In genomic region chr5:84381501-84382362, GRCh38 we compare ENCODE assay signal across 8 cellular contexts. TPM values are rescaled to one million over a fixed set of nuclear protein-coding genes. Genes with fewer than 3 reads are reported as not detected.
DNase-seq lines count a peak whose midpoint lies in the region; ATAC-seq and TF ChIP-seq lines count a peak whose summit lies in the region.

No MANE protein-coding gene starts in this region.

- TF ChIP-seq EP300 in SK-N-SH (IDR thresholded peaks at IDR 0.05; ENCODE audit: borderline replicate concordance in 1 of 2, low read depth in 1 of 2, low read length in 1 of 2) (no peak), upper lobe of left lung (IDR thresholded peaks at IDR 0.05) (no peak)

- no peaks in the 10 kb centered on the region for H3K9me3 ChIP-seq in SK-N-SH
- no peaks in the 10 kb centered on the region for H3K9me3 ChIP-seq in left lung
- no peaks in the 10 kb centered on the region for H3K9me3 ChIP-seq in upper lobe of left lung

- WGBS in SK-N-SH (ENCODE audit: low lambda C conversion rate): 12% methylated on average over 14 of the region's 14 CpGs
- 6 to 9% methylated on average over 14 of the region's 14 CpGs for WGBS in upper lobe of left lung, 2 donors

- peaks cover 91% of the 10 kb centered on the region for H3K79me2 ChIP-seq in SK-N-SH (ENCODE audit: insufficient read depth)

- CTCF ChIA-PET in SK-N-SH (lab: Yijun Ruan, JAX): no interaction called here

- H3K4me1 ChIP-seq in SK-N-SH (ENCODE audit: control insufficient read depth in 1 of 2, insufficient read depth in 2 of 2, low read depth in 1 of 2, low read length in 1 of 2) (peaks cover 8 to 16% of the 10 kb centered on the region in 2 experiments), left lung (peaks cover 0 to 4% of the 10 kb centered on the region in 2 donors), upper lobe of left lung (peaks cover 0 to 43% (median 10%) of the 10 kb centered on the region in 4 donors)

- peak overlapping the region; percentile 71 to 99 for H3K4me3 ChIP-seq in SK-N-SH (ENCODE audit: low read depth in 2 of 2, low read length in 1 of 2)
- peak overlapping the region; percentile 92 for H3K4me3 ChIP-seq in brain microvascular endothelial cell (ENCODE audit: low read depth, low read length)
- H3K4me3 ChIP-seq in left lung: peak overlapping the region; percentile 49 to 60
- H3K4me3 ChIP-seq in upper lobe of left lung: peak overlapping the region; percentile 24 to 76 (median 72)

- no peak for TF ChIP-seq POLR2A in upper lobe of left lung (IDR thresholded peaks at IDR 0.05)

- H3K9me2 ChIP-seq in SK-N-SH: no peaks in the 10 kb centered on the region

- ATAC-seq in SK-N-SH treated with all-trans-retinoic acid at 6 μM for 48 hours (no peak), left lung (peak; percentile 24), upper lobe of left lung (ENCODE audit: low FRiP score in 2 of 2) (no peak), HG03095 (IDR thresholded peaks at IDR 0.05; ENCODE audit: unreplicated experiment) (no peak), HG03378 (IDR thresholded peaks at IDR 0.05; ENCODE audit: unreplicated experiment) (no peak)

- H3K36me3 ChIP-seq in SK-N-SH (replicated peaks in 1 of 2; ENCODE audit: control insufficient read depth in 1 of 2, insufficient read depth in 2 of 2, low read length in 1 of 2): no peaks in the 10 kb centered on the region
- H3K36me3 ChIP-seq in brain microvascular endothelial cell (replicated peaks): no peaks in the 10 kb centered on the region
- no peaks in the 10 kb centered on the region for H3K36me3 ChIP-seq in left lung
- no peaks in the 10 kb centered on the region for H3K36me3 ChIP-seq in upper lobe of left lung

- intact Hi-C loops in left lung (cut with DNase I): no loop called here

- peaks cover 41% of the 10 kb centered on the region for H3F3A ChIP-seq in SK-N-SH (replicated peaks; ENCODE audit: insufficient read depth)

- no peaks in the 10 kb centered on the region for H4K20me1 ChIP-seq in SK-N-SH (ENCODE audit: insufficient read depth)

- in situ Hi-C loops in brain microvascular endothelial cell (cut with HindIII; ENCODE audit: low pct_ligation_motif_present, low sequenced_read_pairs): no loop called here

- TF ChIP-seq RAD21 in SK-N-SH (IDR thresholded peaks at IDR 0.05; ENCODE audit: low read length): no peak

- H3K27me3 ChIP-seq in SK-N-SH (ENCODE audit: insufficient read depth) (no peaks in the 10 kb centered on the region), brain microvascular endothelial cell (replicated peaks) (no peaks in the 10 kb centered on the region), left lung (peaks cover 0 to 71% of the 10 kb centered on the region in 2 donors), upper lobe of left lung (peaks cover 0 to 16% (median 7%) of the 10 kb centered on the region in 4 donors)

- peak overlapping the region; percentile 96 for H3K4me2 ChIP-seq in SK-N-SH

- H3K9ac ChIP-seq in SK-N-SH: peak overlapping the region; percentile 92

- POLR2A ChIA-PET in SK-N-SH (lab: Yijun Ruan, JAX): no interaction called here

- DNase-seq in SK-N-SH (no peak), brain microvascular endothelial cell (peak; percentile 22), left lung (no peak), upper lobe of left lung (peak in 1 of 2 donors; percentile 56), LoVo (ENCODE audit: low spot score) (no peak)

- H3K27ac ChIP-seq in SK-N-SH (ENCODE audit: low read depth in 2 of 2, low read length in 1 of 2) (peak overlapping the region; percentile 81 to 89), brain microvascular endothelial cell (peak overlapping the region; percentile 91), left lung (peak overlapping the region; percentile 61 to 89), upper lobe of left lung (peak overlapping the region; percentile 70 to 90 (median 80))

- TF ChIP-seq CTCF in SK-N-SH (IDR thresholded peaks at IDR 0.05) (no peak), brain microvascular endothelial cell (IDR thresholded peaks at IDR 0.05; ENCODE audit: low read depth, low read length, missing control alignments) (no peak), left lung (IDR thresholded peaks at IDR 0.05) (no peak), upper lobe of left lung (IDR thresholded peaks at IDR 0.05) (no peak)

- H2AFZ ChIP-seq in SK-N-SH (ENCODE audit: low read depth): peak overlapping the region; percentile 98

TF ChIP-seq in SK-N-SH, 30 proteins besides CTCF, POLR2A, EP300 and RAD21:
- TF ChIP-seq JUND (IDR thresholded peaks at IDR 0.05) (no peak), USF1 (IDR thresholded peaks at IDR 0.05; ENCODE audit: borderline replicate concordance, low read depth) (peak; percentile 54; the same call in 1 of the 2 replicates)

TF ChIP-seq in SK-N-SH treated with all-trans-retinoic acid at 6 μM for 48 hours, 23 proteins besides CTCF, POLR2A, EP300 and RAD21 (continues in another document):
- TF ChIP-seq ZFP3 (CRISPR knock-in tag; IDR thresholded peaks at IDR 0.05) (no peak), ZNF8 (CRISPR knock-in tag; IDR thresholded peaks at IDR 0.05) (no peak), GLIS3 (CRISPR knock-in tag; IDR thresholded peaks at IDR 0.05) (no peak), POU6F1 (CRISPR knock-in tag; IDR thresholded peaks at IDR 0.05; ENCODE audit: borderline replicate concordance, low read depth) (no peak), ISL1 (CRISPR knock-in tag; IDR thresholded peaks at IDR 0.05) (no peak), ZC3H10 (CRISPR knock-in tag; IDR thresholded peaks at IDR 0.05) (no peak), ZNF70 (CRISPR knock-in tag; IDR thresholded peaks at IDR 0.05) (no peak), BACH2 (CRISPR knock-in tag; IDR thresholded peaks at IDR 0.05; ENCODE audit: borderline replicate concordance) (no peak), ZFP30 (CRISPR knock-in tag; IDR thresholded peaks at IDR 0.05) (no peak), OSR1 (CRISPR knock-in tag; IDR thresholded peaks at IDR 0.05) (no peak)
- TF ChIP-seq, protein P1, sequence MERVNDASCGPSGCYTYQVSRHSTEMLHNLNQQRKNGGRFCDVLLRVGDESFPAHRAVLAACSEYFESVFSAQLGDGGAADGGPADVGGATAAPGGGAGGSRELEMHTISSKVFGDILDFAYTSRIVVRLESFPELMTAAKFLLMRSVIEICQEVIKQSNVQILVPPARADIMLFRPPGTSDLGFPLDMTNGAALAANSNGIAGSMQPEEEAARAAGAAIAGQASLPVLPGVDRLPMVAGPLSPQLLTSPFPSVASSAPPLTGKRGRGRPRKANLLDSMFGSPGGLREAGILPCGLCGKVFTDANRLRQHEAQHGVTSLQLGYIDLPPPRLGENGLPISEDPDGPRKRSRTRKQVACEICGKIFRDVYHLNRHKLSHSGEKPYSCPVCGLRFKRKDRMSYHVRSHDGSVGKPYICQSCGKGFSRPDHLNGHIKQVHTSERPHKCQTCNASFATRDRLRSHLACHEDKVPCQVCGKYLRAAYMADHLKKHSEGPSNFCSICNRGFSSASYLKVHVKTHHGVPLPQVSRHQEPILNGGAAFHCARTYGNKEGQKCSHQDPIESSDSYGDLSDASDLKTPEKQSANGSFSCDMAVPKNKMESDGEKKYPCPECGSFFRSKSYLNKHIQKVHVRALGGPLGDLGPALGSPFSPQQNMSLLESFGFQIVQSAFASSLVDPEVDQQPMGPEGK (CRISPR knock-in tag; IDR thresholded peaks at IDR 0.05; ENCODE audit: borderline replicate concordance): no peak
- TF ChIP-seq, protein P2, sequence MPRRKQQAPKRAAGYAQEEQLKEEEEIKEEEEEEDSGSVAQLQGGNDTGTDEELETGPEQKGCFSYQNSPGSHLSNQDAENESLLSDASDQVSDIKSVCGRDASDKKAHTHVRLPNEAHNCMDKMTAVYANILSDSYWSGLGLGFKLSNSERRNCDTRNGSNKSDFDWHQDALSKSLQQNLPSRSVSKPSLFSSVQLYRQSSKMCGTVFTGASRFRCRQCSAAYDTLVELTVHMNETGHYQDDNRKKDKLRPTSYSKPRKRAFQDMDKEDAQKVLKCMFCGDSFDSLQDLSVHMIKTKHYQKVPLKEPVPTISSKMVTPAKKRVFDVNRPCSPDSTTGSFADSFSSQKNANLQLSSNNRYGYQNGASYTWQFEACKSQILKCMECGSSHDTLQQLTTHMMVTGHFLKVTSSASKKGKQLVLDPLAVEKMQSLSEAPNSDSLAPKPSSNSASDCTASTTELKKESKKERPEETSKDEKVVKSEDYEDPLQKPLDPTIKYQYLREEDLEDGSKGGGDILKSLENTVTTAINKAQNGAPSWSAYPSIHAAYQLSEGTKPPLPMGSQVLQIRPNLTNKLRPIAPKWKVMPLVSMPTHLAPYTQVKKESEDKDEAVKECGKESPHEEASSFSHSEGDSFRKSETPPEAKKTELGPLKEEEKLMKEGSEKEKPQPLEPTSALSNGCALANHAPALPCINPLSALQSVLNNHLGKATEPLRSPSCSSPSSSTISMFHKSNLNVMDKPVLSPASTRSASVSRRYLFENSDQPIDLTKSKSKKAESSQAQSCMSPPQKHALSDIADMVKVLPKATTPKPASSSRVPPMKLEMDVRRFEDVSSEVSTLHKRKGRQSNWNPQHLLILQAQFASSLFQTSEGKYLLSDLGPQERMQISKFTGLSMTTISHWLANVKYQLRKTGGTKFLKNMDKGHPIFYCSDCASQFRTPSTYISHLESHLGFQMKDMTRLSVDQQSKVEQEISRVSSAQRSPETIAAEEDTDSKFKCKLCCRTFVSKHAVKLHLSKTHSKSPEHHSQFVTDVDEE (CRISPR knock-in tag; IDR thresholded peaks at IDR 0.05): no peak

RNA-seq across cellular contexts. Expression of gene EDIL3, which starts 2.9 kb away (rescaled TPM):
- polyA plus RNA-seq in SK-N-SH (2012; rRNA removed): 51.5 and 82.9 TPM in 2 replicates
- 103 and 109 TPM in 2 replicates for polyA plus RNA-seq in SK-N-SH (2012; cell fraction: cytosol; rRNA removed)
- 27.9 and 72.1 TPM in 2 replicates for polyA plus RNA-seq in SK-N-SH (2012; cell fraction: nucleus; rRNA removed)
- total RNA-seq in left lung (10 to 100 TPM; 20.6 to 59.9 TPM), upper lobe of left lung (10 to 100 TPM; 14.7 to 40.1 (median 17.7) TPM)
